Comparison of ENCODE assay signal across 9 cellular contexts in genomic region chr2:96342085-96342484, GRCh38. TPM values are rescaled to one million over a fixed set of nuclear protein-coding genes. Genes with fewer than 3 reads are reported as not detected.
DNase-seq lines count a peak whose midpoint lies in the region; ATAC-seq and TF ChIP-seq lines count a peak whose summit lies in the region.
"Had no signal": no experiment of that assay in that cellular context is flagged by ENCODE, and none has a peak within 500 bp of the region (broad histone marks: within the 10 kb centered on the region; RNA-seq: fewer than 3 reads in every experiment).

No MANE protein-coding gene starts in this region.

- H3K36me3 Mint-ChIP-seq in osteocyte (ENCODE audit: unreplicated experiment) = peaks cover 7% of the 10 kb centered on the region

- peaks cover 64% of the 10 kb centered on the region for H3K36me3 ChIP-seq in WERI-Rb-1
- peaks cover 4% of the 10 kb centered on the region for H3K36me3 ChIP-seq in fibroblast of lung (ENCODE audit: control insufficient read depth, insufficient read depth, low read length)
- no peaks in the 10 kb centered on the region for H3K36me3 ChIP-seq in transverse colon

- no peaks in the 10 kb centered on the region for H3K9me3 Mint-ChIP-seq in osteocyte (ENCODE audit: unreplicated experiment)

- H3K9me3 ChIP-seq in WERI-Rb-1 (ENCODE audit: severe bottlenecking) (no peaks in the 10 kb centered on the region), fibroblast of lung (ENCODE audit: control insufficient read depth, insufficient read depth, low read depth, low read length) (no peaks in the 10 kb centered on the region), transverse colon (no peaks in the 10 kb centered on the region)

- TF ChIP-seq EP300 in transverse colon (IDR thresholded peaks at IDR 0.05; ENCODE audit: low read depth) = no peak

- peak; percentile 32 for ATAC-seq in GM21619 (IDR thresholded peaks at IDR 0.05; ENCODE audit: unreplicated experiment)
- no peak for ATAC-seq in GM18498 (IDR thresholded peaks at IDR 0.05; ENCODE audit: unreplicated experiment)

- H3K4me3 Mint-ChIP-seq in osteocyte (ENCODE audit: unreplicated experiment) = no peak overlapping the region

- no peak for TF ChIP-seq POLR2A in transverse colon (IDR thresholded peaks at IDR 0.05)

- TF ChIP-seq CTCF in WERI-Rb-1 (IDR thresholded peaks at IDR 0.05; ENCODE audit: low read depth, low read length) = no peak
- TF ChIP-seq CTCF in fibroblast of lung (conservative IDR thresholded peaks at IDR 0.05 in 1 of 2, IDR thresholded peaks at IDR 0.05 in 1 of 2; ENCODE audit: low read depth in 1 of 2, low read length in 2 of 2) = no peak
- no peak for TF ChIP-seq CTCF in transverse colon (IDR thresholded peaks at IDR 0.05)
- no peak for TF ChIP-seq CTCF in osteocyte (IDR thresholded peaks at IDR 0.05)

- peaks cover 9% of the 10 kb centered on the region for H3K4me1 Mint-ChIP-seq in osteocyte (ENCODE audit: unreplicated experiment)

- H3K27ac ChIP-seq in WERI-Rb-1 = peak overlapping the region; percentile 31; the same call in 1 of the 2 replicates
- no peak overlapping the region for H3K27ac ChIP-seq in fibroblast of lung (ENCODE audit: insufficient read depth, low read length)
- H3K27ac ChIP-seq in transverse colon = no peak overlapping the region

- DNase-seq in A172 (ENCODE audit: low spot score) (peak; percentile 90), WERI-Rb-1 (no peak), fibroblast of lung (ENCODE audit: low read depth in 2 of 2) (peak; percentile 72 to 90), DMS 273 (lab: John Stamatoyannopoulos, UW; ENCODE audit: unreplicated experiment) (no peak), transverse colon (no peak), osteocyte (ENCODE audit: extremely low spot score, unreplicated experiment) (no peak)
- DNase-seq: DND-41 had no signal

- H2AFZ ChIP-seq in fibroblast of lung (ENCODE audit: low read length) = no peak overlapping the region

- H3K27me3 Mint-ChIP-seq in osteocyte (ENCODE audit: unreplicated experiment) = no peaks in the 10 kb centered on the region

- no peak overlapping the region for H3K27ac Mint-ChIP-seq in osteocyte (ENCODE audit: unreplicated experiment)

- 58 to 73% methylated on average over 5 to 6 of the region's 6 CpGs for WGBS in transverse colon (ENCODE audit: low coverage in 1 of 2), 2 donors

- no peak overlapping the region for H3K9ac ChIP-seq in fibroblast of lung (ENCODE audit: insufficient read depth, low read length)

- intact Hi-C loops in transverse colon (cut with DNase I; ENCODE audit: low total_unique reads) = no loop called here

- peaks cover 30% of the 10 kb centered on the region for H3K79me2 ChIP-seq in fibroblast of lung (ENCODE audit: control insufficient read depth, insufficient read depth, low read length)

- no peaks in the 10 kb centered on the region for H4K20me1 ChIP-seq in fibroblast of lung (ENCODE audit: control insufficient read depth, extremely low read depth, insufficient read depth, low read length)

- in situ Hi-C loops in transverse colon (cut with MboI; ENCODE audit: low pct_ligation_motif_present in 1 of 4, low pct_unique_long_range_greater_than_20kb in 1 of 4, low sequenced_read_pairs in 3 of 4) = no loop called here

- H3K4me3 ChIP-seq in WERI-Rb-1 (ENCODE audit: low read depth, low read length) (no peak overlapping the region), fibroblast of lung (replicated peaks in 1 of 4; ENCODE audit: control extremely low read depth in 1 of 4, insufficient read depth in 1 of 4, low read depth in 3 of 4, low read length in 4 of 4) (no peak overlapping the region), transverse colon (no peak overlapping the region)

- H3K27me3 ChIP-seq in WERI-Rb-1 (ENCODE audit: insufficient read depth, low read depth, severe bottlenecking) (no peaks in the 10 kb centered on the region), fibroblast of lung (ENCODE audit: control insufficient read depth, insufficient read depth, low read length) (no peaks in the 10 kb centered on the region), transverse colon (no peaks in the 10 kb centered on the region)

- H3K4me1 ChIP-seq in fibroblast of lung (ENCODE audit: control insufficient read depth, extremely low read depth, insufficient read depth, low read length) = peaks cover 8% of the 10 kb centered on the region
- no peaks in the 10 kb centered on the region for H3K4me1 ChIP-seq in transverse colon

- no peak overlapping the region for H3K4me2 ChIP-seq in fibroblast of lung (ENCODE audit: extremely low read depth, insufficient read depth, low read length)

RNA-seq across cellular contexts. Expression of gene NCAPH, which starts 6.5 kb away (rescaled TPM):
- 48.4 and 56.8 TPM in 2 replicates for total RNA-seq in A172 (2014; rRNA removed; shearing (Covaris generic))
- 0.51 and 4.3 TPM in 2 replicates for total RNA-seq in fibroblast of lung
- polyA plus RNA-seq in fibroblast of lung = 8.4 and 34.6 TPM in 2 replicates
- 5.2 and 18.8 TPM in 2 replicates for polyA plus RNA-seq in fibroblast of lung (2012)
- 9.2 and 54.9 TPM in 2 replicates for polyA minus RNA-seq in fibroblast of lung (ENCODE audit: low replicate concordance)
- 10 to 100 TPM in 1 of 4 donors, 1 to 10 TPM in 2, under 1 TPM in 1; 0.79 to 38.6 (median 1.8) TPM for total RNA-seq in transverse colon
- 5.9 and 7.7 TPM in 2 replicates for total RNA-seq in osteocyte

RNA-seq across cellular contexts. Expression of gene ITPRIPL1, which starts 17.0 kb away (rescaled TPM):
- not detected in 2 replicates for total RNA-seq in A172 (2014; rRNA removed; shearing (Covaris generic))
- total RNA-seq in fibroblast of lung (4.1 and 4.6 TPM in 2 replicates), transverse colon (1 to 10 TPM in 1 of 4 donors, under 1 TPM in 2, not detected in 1; 0.41 to 2.6 (median 0.95) TPM), osteocyte (0.50 and 0.86 TPM in 2 replicates)
- 2.0 and 2.6 TPM in 2 replicates for polyA plus RNA-seq in fibroblast of lung
- 1.2 and 1.4 TPM in 2 replicates for polyA plus RNA-seq in fibroblast of lung (2012)
- 7.2 and 7.4 TPM in 2 replicates for polyA minus RNA-seq in fibroblast of lung (ENCODE audit: low replicate concordance)

RNA-seq across cellular contexts. Expression of gene SNRNP200, which starts 36.7 kb away (rescaled TPM):
- 33.0 and 38.5 TPM in 2 replicates for total RNA-seq in A172 (2014; rRNA removed; shearing (Covaris generic))
- total RNA-seq in fibroblast of lung = 39.8 and 49.4 TPM in 2 replicates
- polyA plus RNA-seq in fibroblast of lung = 65.0 and 102 TPM in 2 replicates
- 65.1 and 91.1 TPM in 2 replicates for polyA plus RNA-seq in fibroblast of lung (2012)
- 338 and 339 TPM in 2 replicates for polyA minus RNA-seq in fibroblast of lung (ENCODE audit: low replicate concordance)
- 100 to 1,000 TPM in 1 of 4 donors, 10 to 100 TPM in 3; 81.4 to 106 (median 86.8) TPM for total RNA-seq in transverse colon
- total RNA-seq in osteocyte = 114 and 122 TPM in 2 replicates

Comparison
In these comparisons a context has a peak if more than half of its experiments do, and no peak if none do; other contexts are left out.
1. DNase-seq: peak in A172 (single experiment) and fibroblast of lung (2 of 2); none in WERI-Rb-1 (single experiment), DMS 273 (single experiment), transverse colon (single experiment) and osteocyte (single experiment).